Comparison of ENCODE assay signal across 1 cellular context in the genomic region with DNA sequence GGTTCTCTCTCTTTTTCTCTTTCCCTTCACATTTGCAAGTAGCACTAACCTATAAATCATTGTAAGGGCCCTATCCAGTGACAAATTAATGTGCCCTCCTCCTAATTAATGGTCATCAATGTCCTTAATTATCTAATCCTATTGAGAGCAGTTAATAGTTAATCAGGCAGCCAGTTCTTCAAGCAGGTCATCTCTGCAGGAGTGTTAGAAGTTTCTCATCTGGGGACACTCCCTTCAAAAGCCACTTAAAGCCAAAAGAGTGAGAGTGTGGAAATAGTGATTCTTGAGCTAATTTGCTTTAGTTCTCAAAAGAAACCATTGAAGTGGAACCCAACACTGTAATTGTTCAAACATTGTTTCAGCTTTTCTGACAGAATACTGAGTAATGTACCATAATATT.
TF ChIP-seq lines count a peak whose summit lies in the region.

No MANE protein-coding gene starts in this region.

TF ChIP-seq in GM23338, 12 proteins besides CTCF, POLR2A, EP300 and RAD21 (continued from another document):
- TF ChIP-seq, protein P1, sequence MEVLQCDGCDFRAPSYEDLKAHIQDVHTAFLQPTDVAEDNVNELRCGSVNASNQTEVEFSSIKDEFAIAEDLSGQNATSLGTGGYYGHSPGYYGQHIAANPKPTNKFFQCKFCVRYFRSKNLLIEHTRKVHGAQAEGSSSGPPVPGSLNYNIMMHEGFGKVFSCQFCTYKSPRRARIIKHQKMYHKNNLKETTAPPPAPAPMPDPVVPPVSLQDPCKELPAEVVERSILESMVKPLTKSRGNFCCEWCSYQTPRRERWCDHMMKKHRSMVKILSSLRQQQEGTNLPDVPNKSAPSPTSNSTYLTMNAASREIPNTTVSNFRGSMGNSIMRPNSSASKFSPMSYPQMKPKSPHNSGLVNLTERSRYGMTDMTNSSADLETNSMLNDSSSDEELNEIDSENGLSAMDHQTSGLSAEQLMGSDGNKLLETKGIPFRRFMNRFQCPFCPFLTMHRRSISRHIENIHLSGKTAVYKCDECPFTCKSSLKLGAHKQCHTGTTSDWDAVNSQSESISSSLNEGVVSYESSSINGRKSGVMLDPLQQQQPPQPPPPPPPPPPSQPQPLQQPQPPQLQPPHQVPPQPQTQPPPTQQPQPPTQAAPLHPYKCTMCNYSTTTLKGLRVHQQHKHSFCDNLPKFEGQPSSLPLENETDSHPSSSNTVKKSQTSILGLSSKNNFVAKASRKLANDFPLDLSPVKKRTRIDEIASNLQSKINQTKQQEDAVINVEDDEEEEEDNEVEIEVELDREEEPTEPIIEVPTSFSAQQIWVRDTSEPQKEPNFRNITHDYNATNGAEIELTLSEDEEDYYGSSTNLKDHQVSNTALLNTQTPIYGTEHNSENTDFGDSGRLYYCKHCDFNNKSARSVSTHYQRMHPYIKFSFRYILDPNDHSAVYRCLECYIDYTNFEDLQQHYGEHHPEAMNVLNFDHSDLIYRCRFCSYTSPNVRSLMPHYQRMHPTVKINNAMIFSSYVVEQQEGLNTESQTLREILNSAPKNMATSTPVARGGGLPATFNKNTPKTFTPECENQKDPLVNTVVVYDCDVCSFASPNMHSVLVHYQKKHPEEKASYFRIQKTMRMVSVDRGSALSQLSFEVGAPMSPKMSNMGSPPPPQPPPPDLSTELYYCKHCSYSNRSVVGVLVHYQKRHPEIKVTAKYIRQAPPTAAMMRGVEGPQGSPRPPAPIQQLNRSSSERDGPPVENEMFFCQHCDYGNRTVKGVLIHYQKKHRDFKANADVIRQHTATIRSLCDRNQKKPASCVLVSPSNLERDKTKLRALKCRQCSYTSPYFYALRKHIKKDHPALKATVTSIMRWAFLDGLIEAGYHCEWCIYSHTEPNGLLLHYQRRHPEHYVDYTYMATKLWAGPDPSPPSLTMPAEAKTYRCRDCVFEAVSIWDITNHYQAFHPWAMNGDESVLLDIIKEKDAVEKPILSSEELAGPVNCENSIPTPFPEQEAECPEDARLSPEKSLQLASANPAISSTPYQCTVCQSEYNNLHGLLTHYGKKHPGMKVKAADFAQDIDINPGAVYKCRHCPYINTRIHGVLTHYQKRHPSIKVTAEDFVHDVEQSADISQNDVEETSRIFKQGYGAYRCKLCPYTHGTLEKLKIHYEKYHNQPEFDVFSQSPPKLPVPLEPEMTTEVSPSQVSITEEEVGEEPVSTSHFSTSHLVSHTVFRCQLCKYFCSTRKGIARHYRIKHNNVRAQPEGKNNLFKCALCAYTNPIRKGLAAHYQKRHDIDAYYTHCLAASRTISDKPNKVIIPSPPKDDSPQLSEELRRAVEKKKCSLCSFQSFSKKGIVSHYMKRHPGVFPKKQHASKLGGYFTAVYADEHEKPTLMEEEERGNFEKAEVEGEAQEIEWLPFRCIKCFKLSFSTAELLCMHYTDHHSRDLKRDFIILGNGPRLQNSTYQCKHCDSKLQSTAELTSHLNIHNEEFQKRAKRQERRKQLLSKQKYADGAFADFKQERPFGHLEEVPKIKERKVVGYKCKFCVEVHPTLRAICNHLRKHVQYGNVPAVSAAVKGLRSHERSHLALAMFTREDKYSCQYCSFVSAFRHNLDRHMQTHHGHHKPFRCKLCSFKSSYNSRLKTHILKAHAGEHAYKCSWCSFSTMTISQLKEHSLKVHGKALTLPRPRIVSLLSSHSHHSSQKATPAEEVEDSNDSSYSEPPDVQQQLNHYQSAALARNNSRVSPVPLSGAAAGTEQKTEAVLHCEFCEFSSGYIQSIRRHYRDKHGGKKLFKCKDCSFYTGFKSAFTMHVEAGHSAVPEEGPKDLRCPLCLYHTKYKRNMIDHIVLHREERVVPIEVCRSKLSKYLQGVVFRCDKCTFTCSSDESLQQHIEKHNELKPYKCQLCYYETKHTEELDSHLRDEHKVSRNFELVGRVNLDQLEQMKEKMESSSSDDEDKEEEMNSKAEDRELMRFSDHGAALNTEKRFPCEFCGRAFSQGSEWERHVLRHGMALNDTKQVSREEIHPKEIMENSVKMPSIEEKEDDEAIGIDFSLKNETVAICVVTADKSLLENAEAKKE (CRISPR knock-in tag; IDR thresholded peaks at IDR 0.05) = no peak
- no peak for TF ChIP-seq POLR2AphosphoS5 (IDR thresholded peaks at IDR 0.05; ENCODE audit: low read depth)
